Comparison of ENCODE assay signal across 23 cellular contexts in the genomic region with DNA sequence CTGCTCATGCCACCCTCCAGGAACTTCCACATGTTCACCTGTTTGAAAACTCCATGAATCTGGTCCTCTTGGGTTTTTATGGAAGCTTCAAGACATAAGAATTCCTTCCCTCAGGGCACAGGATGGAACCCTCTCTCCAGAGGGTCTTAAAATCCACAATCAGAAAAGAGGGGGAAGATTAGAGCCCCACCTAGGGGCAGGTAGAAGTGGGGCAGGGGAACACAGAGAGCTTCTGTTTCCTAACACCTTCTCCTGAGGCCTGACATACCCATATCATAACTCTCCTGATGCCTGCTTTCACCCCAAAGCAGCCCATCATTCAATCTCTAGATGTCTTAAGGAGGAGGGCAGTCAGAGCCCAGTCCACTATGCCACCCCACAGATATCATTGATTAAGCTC.
DNase-seq lines count a peak whose midpoint lies in the region; ATAC-seq and TF ChIP-seq lines count a peak whose summit lies in the region.
"Had no signal": no experiment of that assay in that cellular context is flagged by ENCODE, and none has a peak within 500 bp of the region (broad histone marks: within the 10 kb centered on the region; RNA-seq: fewer than 3 reads in every experiment).

No MANE protein-coding gene starts in this region.

- no peaks in the 10 kb centered on the region for H3K27me3 ChIP-seq in sigmoid colon
- H3K27me3 ChIP-seq: heart right ventricle, neutrophil, thyroid gland had no signal

- DNase-seq in NB4 (ENCODE audit: low read depth) (no peak), endothelial cell (ENCODE audit: low spot score) (no peak), cerebellar nuclear complex (lab: John Stamatoyannopoulos, UW) (no peak), sigmoid colon (no peak)
- no peak for DNase-seq in activated T-cell treated with anti-CD3 and anti-CD28 coated beads, Interleukin-2, amount 50 U/mL, for 1 hour
- DNase-seq: activated CD4-positive, alpha-beta T cell treated with anti-CD3 and anti-CD28 coated beads for 1 hour; activated naive CD4-positive, alpha-beta T cell treated with anti-CD3 and anti-CD28 coated beads, Interleukin-2, amount 50 U/mL, for 16 hours; aorta; DMS153; effector memory CD4-positive, alpha-beta T cell; GM23248; heart right ventricle; NCI-H1436 treated with DMSO at 0.1 percent for 48 hours; NCI-H524 treated with DMSO at 0.1 percent for 48 hours; Right ventricle myocardium superior; stimulated activated CD4-positive, alpha-beta T cell treated with anti-CD3 and anti-CD28 coated beads, Interleukin-4, amount 100 ng/mL, for 1 hour; stimulated activated naive CD8-positive, alpha-beta T cell treated with anti-CD3 and anti-CD28 coated beads, Interleukin-15, Interleukin-2, amounts not matched to agents 100 U/mL and 50 U/mL, for 24 hours; thyroid gland had no signal

- H3K4me1 ChIP-seq in sigmoid colon: peaks cover 0 to 9% (median 0%) of the 10 kb centered on the region in 4 donors
- H3K4me1 ChIP-seq: heart right ventricle, thyroid gland had no signal

- no peak for TF ChIP-seq EP300 in sigmoid colon (IDR thresholded peaks at IDR 0.05)

- H3K36me3 Mint-ChIP-seq in endothelial cell (ENCODE audit: low read depth, unreplicated experiment): no peaks in the 10 kb centered on the region

- H3K4me3 ChIP-seq in NB4 (ENCODE audit: low read depth, low read length) (no peak overlapping the region), sigmoid colon (no peak overlapping the region)
- H3K4me3 ChIP-seq: GM23248, heart right ventricle, lung, thyroid gland had no signal

- no peak overlapping the region for H3K27ac Mint-ChIP-seq in endothelial cell (ENCODE audit: unreplicated experiment)

- no peaks in the 10 kb centered on the region for H3K4me1 Mint-ChIP-seq in endothelial cell (ENCODE audit: unreplicated experiment)

- TF ChIP-seq CTCF in C4-2B (conservative IDR thresholded peaks at IDR 0.05): peak; percentile 20
- peak; percentile 34; the same call in 1 of the 2 replicates for TF ChIP-seq CTCF in GM12874 (IDR thresholded peaks at IDR 0.05; ENCODE audit: insufficient read depth, low read depth, low read length)
- TF ChIP-seq CTCF in NB4 (IDR thresholded peaks at IDR 0.05; ENCODE audit: low read depth, low read length): peak; percentile 34
- peak; percentile 27 for TF ChIP-seq CTCF in endothelial cell (IDR thresholded peaks at IDR 0.05; ENCODE audit: unreplicated experiment)
- no peak for TF ChIP-seq CTCF in sigmoid colon (IDR thresholded peaks at IDR 0.05)

- peaks cover 0 to 7% (median 3%) of the 10 kb centered on the region in 4 donors for H3K9me3 ChIP-seq in sigmoid colon
- H3K9me3 ChIP-seq: neutrophil, thyroid gland had no signal

- no peaks in the 10 kb centered on the region for H3K27me3 Mint-ChIP-seq in endothelial cell (ENCODE audit: unreplicated experiment)

- H3K27ac ChIP-seq in C4-2B (no peak overlapping the region), sigmoid colon (no peak overlapping the region)
- H3K27ac ChIP-seq: GM23248, heart right ventricle, neutrophil, thyroid gland had no signal

- H3K4me3 Mint-ChIP-seq in endothelial cell (ENCODE audit: unreplicated experiment): no peak overlapping the region

- no peak for TF ChIP-seq POLR2A in NB4 (IDR thresholded peaks at IDR 0.05; ENCODE audit: extremely low read depth, insufficient read length)
- TF ChIP-seq POLR2A in sigmoid colon (IDR thresholded peaks at IDR 0.05): no peak

- no peak for ATAC-seq in GM19467 (IDR thresholded peaks at IDR 0.05; ENCODE audit: unreplicated experiment)
- ATAC-seq: heart right ventricle; stimulated activated naive CD8-positive, alpha-beta T cell treated with anti-CD3 and anti-CD28 coated beads, Interleukin-15, Interleukin-2, amounts not matched to agents 100 U/mL and 50 U/mL, for 24 hours had no signal

- no peaks in the 10 kb centered on the region for H3K36me3 ChIP-seq in sigmoid colon
- H3K36me3 ChIP-seq: heart right ventricle, neutrophil, thyroid gland had no signal

- intact Hi-C loops in sigmoid colon (cut with DNase I): no loop called here

- no peaks in the 10 kb centered on the region for H3K9me3 Mint-ChIP-seq in endothelial cell (ENCODE audit: unreplicated experiment)

Comparison
In these comparisons a context has a peak if more than half of its experiments do, and no peak if none do; other contexts are left out.
1. CTCF ChIP-seq: peak in C4-2B (single experiment), GM12874 (single experiment), NB4 (single experiment) and endothelial cell (single experiment); none in sigmoid colon (0 of 4).